1 cellular context compared by ENCODE assay signal in genomic region chr9:3511537-3511936, GRCh38.
TF ChIP-seq lines count a peak whose summit lies in the region.

No MANE protein-coding gene starts in this region.

TF ChIP-seq in GM23338, 12 proteins besides CTCF, POLR2A, EP300 and RAD21 (continued from another document):
- TF ChIP-seq ZNF462 (CRISPR knock-in tag; IDR thresholded peaks at IDR 0.05) = no peak
